8 cellular contexts compared by ENCODE assay signal in genomic region chr2:175036582-175037018, GRCh38. TPM values are rescaled to one million over a fixed set of nuclear protein-coding genes. Genes with fewer than 3 reads are reported as not detected.
DNase-seq lines count a peak whose midpoint lies in the region; ATAC-seq and TF ChIP-seq lines count a peak whose summit lies in the region.

No MANE protein-coding gene starts in this region.

- no peak for ATAC-seq in HG03025 (IDR thresholded peaks at IDR 0.05; ENCODE audit: low FRiP score, unreplicated experiment)

- BruUV-seq in MCF 10A (replicated peaks; lab: Mats Ljungman, UMichigan), result no TSS peak

- no peaks in the 10 kb centered on the region for H3K36me3 Mint-ChIP-seq in MCF 10A (ENCODE audit: insufficient read depth, unreplicated experiment)
- no peaks in the 10 kb centered on the region for H3K36me3 Mint-ChIP-seq in mesothelial cell of epicardium

- H3K4me3 Mint-ChIP-seq in MCF 10A (ENCODE audit: unreplicated experiment) (no peak overlapping the region), mesothelial cell of epicardium (no peak overlapping the region)

- H3K9me3 Mint-ChIP-seq in MCF 10A (ENCODE audit: unreplicated experiment) (no peaks in the 10 kb centered on the region), mesothelial cell of epicardium (peaks cover 1% of the 10 kb centered on the region)

- H3K27me3 Mint-ChIP-seq in MCF 10A (ENCODE audit: insufficient read depth, unreplicated experiment) (no peaks in the 10 kb centered on the region), mesothelial cell of epicardium (ENCODE audit: low read depth) (no peaks in the 10 kb centered on the region)

- TF ChIP-seq CTCF in GM20000 (IDR thresholded peaks at IDR 0.05; ENCODE audit: extremely low read depth, missing control alignments) (peak; percentile 14), MCF 10A (IDR thresholded peaks at IDR 0.05; ENCODE audit: unreplicated experiment) (peak; percentile 51), mesothelial cell of epicardium (IDR thresholded peaks at IDR 0.05; ENCODE audit: unreplicated experiment) (peak; percentile 83)

- H3K27ac Mint-ChIP-seq in MCF 10A (ENCODE audit: low read depth, unreplicated experiment) (no peak overlapping the region), mesothelial cell of epicardium (no peak overlapping the region)

- CTCF ChIA-PET in MCF 10A (lab: Yijun Ruan, JAX), result interaction anchor here (0.7 to 1.3 kb wide), 5 partner anchors 9 to 56 kb away, joined by 3 read pairs; no protein-coding TSS in a partner anchor

- H3K4me1 Mint-ChIP-seq in MCF 10A (ENCODE audit: insufficient read depth, unreplicated experiment) (no peaks in the 10 kb centered on the region), mesothelial cell of epicardium (no peaks in the 10 kb centered on the region)

- intact Hi-C loops in MCF 10A (cut with micrococcal nuclease) (loop anchor here (1.0 to 5.0 kb wide), 2 partner anchors 146 to 246 kb away; partner anchors contain the start of gene ATP5MC3), posterior cingulate gyrus (cut with DNase I) (no loop called here)

- DNase-seq in COR-L47 (lab: John Stamatoyannopoulos, UW) (peak; percentile 40), GM20000 (ENCODE audit: low spot score) (peak; percentile 40), NCI-H69 (lab: John Stamatoyannopoulos, UW) (peak; percentile 59), MCF 10A (ENCODE audit: unreplicated experiment) (peak; percentile 45), mesothelial cell of epicardium (ENCODE audit: low spot score in 2 of 2, unreplicated experiment in 2 of 2) (no peak), posterior cingulate gyrus (no peak)
- no peak for DNase-seq in stimulated activated CD8-positive, alpha-beta memory T cell treated with anti-CD3 and anti-CD28 coated beads, Interleukin-4, amount 100 ng/mL, for 48 hours

- POLR2A ChIA-PET in MCF 10A (lab: Yijun Ruan, JAX), result interaction anchor here (0.6 to 0.7 kb wide), 2 partner anchors 21 to 997 kb away, joined by 3 read pairs; no protein-coding TSS in a partner anchor

RNA-seq across cellular contexts. Expression of gene CHN1, which starts 31.4 kb away (rescaled TPM):
- total RNA-seq in MCF 10A (2022), result 4.4 and 6.0 TPM in 2 replicates
- 32.7 to 34.4 TPM (median 33.9 TPM) in 3 replicates for total RNA-seq in mesothelial cell of epicardium

Comparison
In these comparisons a context has a peak if more than half of its experiments do, and no peak if none do; other contexts are left out.
1. DNase-seq: peak in COR-L47 (single experiment), GM20000 (single experiment), NCI-H69 (single experiment) and MCF 10A (single experiment); none in mesothelial cell of epicardium (0 of 2), stimulated activated CD8-positive, alpha-beta memory T cell treated with anti-CD3 and anti-CD28 coated beads, Interleukin-4, amount 100 ng/mL, for 48 hours (single experiment) and posterior cingulate gyrus (0 of 10).
2. CTCF ChIP-seq: peak in every context shown above with its lines; median percentile 83 in mesothelial cell of epicardium; 51 in MCF 10A; 14 in GM20000.